ENCODE assay signal across 1 cellular context in genomic region chr19:3733549-3734309, GRCh38.
TF ChIP-seq lines count a peak whose summit lies in the region.

No MANE protein-coding gene starts in this region.

TF ChIP-seq in K562, 482 proteins besides CTCF, POLR2A, EP300 and RAD21 (continued from another document and continues in another):
- no peak for TF ChIP-seq MGA (IDR thresholded peaks at IDR 0.05)
- TF ChIP-seq BCL6 (CRISPR knock-in tag; IDR thresholded peaks at IDR 0.05): no peak
- TF ChIP-seq CREB3L1 (IDR thresholded peaks at IDR 0.05; ENCODE audit: borderline replicate concordance, low read depth): no peak
- TF ChIP-seq ZNF282 (CRISPR knock-in tag; IDR thresholded peaks at IDR 0.05): no peak
- no peak for TF ChIP-seq RFX5 (IDR thresholded peaks at IDR 0.05; ENCODE audit: low read depth, low read length)
- TF ChIP-seq CHD4 (IDR thresholded peaks at IDR 0.05; ENCODE audit: insufficient read depth, insufficient replicate concordance, low read depth, low read length, poor library complexity, severe bottlenecking): peak; percentile 55
- TF ChIP-seq ZNF23 (CRISPR knock-in tag; IDR thresholded peaks at IDR 0.05): no peak
- no peak for TF ChIP-seq THRB (CRISPR knock-in tag; conservative IDR thresholded peaks at IDR 0.05)
- no peak for TF ChIP-seq LARP7 (IDR thresholded peaks at IDR 0.05)
- peak; percentile 91 for TF ChIP-seq BCOR (IDR thresholded peaks at IDR 0.05)
- TF ChIP-seq MECOM (CRISPR knock-in tag; IDR thresholded peaks at IDR 0.05): no peak
- TF ChIP-seq NBN (IDR thresholded peaks at IDR 0.05; ENCODE audit: low read depth): no peak
- no peak for TF ChIP-seq MTA3 (IDR thresholded peaks at IDR 0.05; ENCODE audit: borderline replicate concordance)
- peak in 1 of 2 experiments; percentile 79; a peak in 2 of 4 replicates for TF ChIP-seq MLLT1 (IDR thresholded peaks at IDR 0.05)
- TF ChIP-seq BRCA1 (IDR thresholded peaks at IDR 0.05): no peak
- TF ChIP-seq BRCA1 (CRISPR knock-in tag; IDR thresholded peaks at IDR 0.05): no peak
- TF ChIP-seq C11orf30 (IDR thresholded peaks at IDR 0.05; ENCODE audit: low read depth): no peak
- peak; percentile 100 for TF ChIP-seq MIER1 (IDR thresholded peaks at IDR 0.05; ENCODE audit: low read depth)
- TF ChIP-seq ZNF146 (CRISPR knock-in tag; IDR thresholded peaks at IDR 0.05; ENCODE audit: unreplicated experiment): no peak
- no peak for TF ChIP-seq ESRRA (IDR thresholded peaks at IDR 0.05; ENCODE audit: borderline replicate concordance, low read depth)
- TF ChIP-seq PML (IDR thresholded peaks at IDR 0.05; ENCODE audit: low read length): no peak
- TF ChIP-seq ZNF717 (CRISPR knock-in tag; IDR thresholded peaks at IDR 0.05): no peak
- TF ChIP-seq PYGO2 (tag; IDR thresholded peaks at IDR 0.05): no peak
- TF ChIP-seq ZNF143 (CRISPR knock-in tag; IDR thresholded peaks at IDR 0.05): no peak
- peak; percentile 56; the same call in 1 of the 2 replicates for TF ChIP-seq SMARCA5 (IDR thresholded peaks at IDR 0.05)
- no peak for TF ChIP-seq BRF2 (IDR thresholded peaks at IDR 0.05; ENCODE audit: borderline replicate concordance, insufficient read depth, insufficient read length)
- TF ChIP-seq ZBTB9 (CRISPR knock-in tag; IDR thresholded peaks at IDR 0.05): no peak
- no peak for TF ChIP-seq ZNF77 (CRISPR knock-in tag; IDR thresholded peaks at IDR 0.05)
- no peak for TF ChIP-seq MYC (IDR thresholded peaks at IDR 0.05; ENCODE audit: low read depth, low read length)
- no peak for TF ChIP-seq MYC (CRISPR knock-in tag; IDR thresholded peaks at IDR 0.05; ENCODE audit: borderline replicate concordance, low read depth)
- TF ChIP-seq ZNF668 (CRISPR knock-in tag; IDR thresholded peaks at IDR 0.05): no peak
- no peak for TF ChIP-seq HNRNPK (IDR thresholded peaks at IDR 0.05; ENCODE audit: low read depth, low read length, poor library complexity, severe bottlenecking)
- TF ChIP-seq ADNP (tag; IDR thresholded peaks at IDR 0.05): peak; percentile 70; the same call in 1 of the 2 replicates
- 0 out of 2 replicates have a peak, but pooled peaks have one; percentile 14 for TF ChIP-seq ZBTB2 (IDR thresholded peaks at IDR 0.05)
- no peak for TF ChIP-seq HMG20A (CRISPR knock-in tag; conservative IDR thresholded peaks at IDR 0.05)
- no peak for TF ChIP-seq BACH1 (tag; IDR thresholded peaks at IDR 0.05)
- TF ChIP-seq KDM2B (CRISPR knock-in tag; IDR thresholded peaks at IDR 0.05): no peak
- no peak for TF ChIP-seq YY1 (IDR thresholded peaks at IDR 0.05; ENCODE audit: borderline replicate concordance in 1 of 3, control insufficient read depth in 1 of 3, extremely low read depth in 1 of 3, insufficient read depth in 3 of 3, insufficient read length in 1 of 3, insufficient replicate concordance in 2 of 3, low read depth in 1 of 3, low read length in 2 of 3)
- no peak for TF ChIP-seq ZFP91 (CRISPR knock-in tag; IDR thresholded peaks at IDR 0.05)
- peak; percentile 16; the same call in 1 of the 2 replicates for TF ChIP-seq CBFA2T2 (conservative IDR thresholded peaks at IDR 0.05)
- TF ChIP-seq TAL1 (IDR thresholded peaks at IDR 0.05): no peak
